ENCODE assay signal across 7 cellular contexts in genomic region chr6:56396435-56396834, GRCh38.
"Had no signal": no experiment of that assay in that cellular context is flagged by ENCODE, and none has a peak within 500 bp of the region (broad histone marks: within the 10 kb centered on the region; RNA-seq: fewer than 3 reads in every experiment).

No MANE protein-coding gene starts in this region.

- FAIRE-seq: GM12878, GM12891, GM12892, GM18507, GM19239 had no signal

- DNase-seq: GDM1, GF-D8 had no signal

- ATAC-seq: GM12878 had no signal

- H3K4me3 ChIP-seq: GM12878 had no signal
